In the genomic region with DNA sequence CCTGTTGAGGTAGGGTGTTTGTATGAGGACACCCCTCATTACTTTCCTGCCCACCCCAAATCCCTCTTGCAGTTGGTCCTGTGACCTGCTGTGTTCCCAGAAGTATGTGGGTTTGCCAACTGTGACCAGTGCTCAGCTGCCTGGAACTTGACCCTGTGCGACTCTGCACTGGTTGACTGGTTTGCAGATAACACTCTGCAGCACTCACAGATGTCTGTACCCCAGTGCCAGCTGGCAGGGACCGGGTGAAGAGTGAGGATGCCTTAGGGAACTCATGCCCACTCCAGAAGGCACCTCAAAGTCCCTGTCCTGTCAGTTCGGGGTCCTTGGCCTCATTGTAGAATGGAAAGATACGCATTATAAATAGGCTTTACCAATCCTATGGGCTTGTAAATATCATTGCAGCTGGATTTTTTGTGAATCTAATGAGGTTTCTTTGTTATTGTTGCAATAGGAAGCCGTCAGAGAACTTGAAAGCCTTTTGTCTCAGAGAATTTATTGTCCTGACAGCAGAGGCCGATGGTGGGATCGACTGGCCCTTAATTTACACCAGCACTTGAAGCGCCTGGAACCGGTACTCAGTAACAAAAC, we compare ENCODE assay signal across 9 cellular contexts. TPM values are rescaled to one million over a fixed set of nuclear protein-coding genes. Genes with fewer than 3 reads are reported as not detected.
DNase-seq lines count a peak whose midpoint lies in the region; ATAC-seq and TF ChIP-seq lines count a peak whose summit lies in the region.
"Had no signal": no experiment of that assay in that cellular context is flagged by ENCODE, and none has a peak within 500 bp of the region (broad histone marks: within the 10 kb centered on the region; RNA-seq: fewer than 3 reads in every experiment).

No MANE protein-coding gene starts in this region.

- CTCF ChIA-PET in WTC11 (lab: Charles Lee): interaction anchor here (1.4 to 2.5 kb wide), 4 partner anchors 18 to 275 kb away, joined by 3 to 17 read pairs (median 6); partner anchors contain the start of gene FAN1

- no peak overlapping the region for H4K8ac ChIP-seq in neuronal stem cell (ENCODE audit: low read depth, low read length)

- no peak overlapping the region for H3K14ac ChIP-seq in neuronal stem cell (ENCODE audit: low read length)

- peak overlapping the region; percentile 30 for H3K4ac ChIP-seq in neuronal stem cell (ENCODE audit: low read length)

- intact Hi-C loops in right cardiac atrium (cut with DNase I): no loop called here

- peak overlapping the region; percentile 28 for H3K4me2 ChIP-seq in neuronal stem cell (ENCODE audit: insufficient read depth, low read length, poor library complexity, severe bottlenecking)

- H2BK120ac ChIP-seq in neuronal stem cell (ENCODE audit: low read depth, low read length): peak overlapping the region; percentile 88

- H3K27me3 ChIP-seq in BE2C: no peaks in the 10 kb centered on the region
- H3K27me3 ChIP-seq in right cardiac atrium (ENCODE audit: control insufficient read depth, insufficient read depth): no peaks in the 10 kb centered on the region
- peaks cover 0 to under 1% (median 0%) of the 10 kb centered on the region in 3 experiments for H3K27me3 ChIP-seq in neuronal stem cell (ENCODE audit: control insufficient read depth in 3 of 3, insufficient read depth in 3 of 3, low read depth in 1 of 3, low read length in 3 of 3)

- no peak overlapping the region for H2AFZ ChIP-seq in neuronal stem cell (ENCODE audit: low read length)

- ATAC-seq in WTC11 (peak; percentile 51), right cardiac atrium (peak; percentile 87 to 93), GM19351 (IDR thresholded peaks at IDR 0.05; ENCODE audit: unreplicated experiment) (no peak)
- ATAC-seq: activated T-helper 17 cell treated with anti-CD3 and anti-CD28 coated beads, Interleukin-2, amount 50 U/mL, for 72 hours had no signal

- H3K4me3 ChIP-seq in BE2C (ENCODE audit: low read depth, low read length) (no peak overlapping the region), right cardiac atrium (ENCODE audit: low read length) (no peak overlapping the region), neuronal stem cell (ENCODE audit: low read length in 2 of 2) (no peak overlapping the region)

- peaks cover 6% of the 10 kb centered on the region; the same call in 1 of the 2 replicates for H3K4me1 ChIP-seq in BE2C
- peaks cover 5% of the 10 kb centered on the region for H3K4me1 ChIP-seq in right cardiac atrium (ENCODE audit: control insufficient read depth, insufficient read depth, low read length)
- peaks cover 11 to 13% of the 10 kb centered on the region in 2 donors for H3K4me1 ChIP-seq in neuronal stem cell (ENCODE audit: control insufficient read depth in 2 of 2, insufficient read depth in 1 of 2, low read depth in 1 of 2, low read length in 2 of 2)

- H3K27ac ChIP-seq in right cardiac atrium (ENCODE audit: low read length) (peak overlapping the region; percentile 59), neuronal stem cell (replicated peaks; ENCODE audit: low read length) (peak overlapping the region; percentile 94)

- 63% methylated on average over 9 of the region's 9 CpGs for WGBS in right cardiac atrium
- WGBS in neuronal stem cell (ENCODE audit: extremely low coverage in 2 of 2, insufficient read length in 2 of 2, insufficient replicate concordance in 1 of 2), 2 donors: no CpG with 5 or more reads among the region's 9 CpGs

- H3K36me3 ChIP-seq in BE2C (peaks cover 32% of the 10 kb centered on the region), neuronal stem cell (replicated peaks in 1 of 2; ENCODE audit: control insufficient read depth in 2 of 2, insufficient read depth in 2 of 2, low read length in 2 of 2) (peaks cover 28 to 96% of the 10 kb centered on the region in 2 donors)

- no peak overlapping the region for H4K91ac ChIP-seq in neuronal stem cell (ENCODE audit: low read depth, low read length, poor library complexity)

- DNase-seq in BE2C (peak; percentile 49), WTC11 (ENCODE audit: low spot score) (no peak), right cardiac atrium (peak; percentile 49 to 84 (median 81)), neuronal stem cell (ENCODE audit: low spot score) (no peak), EL (no peak), SKM-1 treated with dmso at 0.1 percent for 144 hours (lab: John Stamatoyannopoulos, UW; ENCODE audit: unreplicated experiment) (no peak)
- DNase-seq in stimulated activated CD4-positive, alpha-beta T cell treated with anti-CD3 and anti-CD28 coated beads, Interleukin-4, amount 100 ng/mL, for 1 hour: no peak

- H3K9ac ChIP-seq in neuronal stem cell (ENCODE audit: low read depth, low read length, poor library complexity): peak overlapping the region; percentile 66

- peaks cover 37% of the 10 kb centered on the region for H3K4me1 Mint-ChIP-seq in WTC11

- H3K27me3 Mint-ChIP-seq in WTC11 (ENCODE audit: low read depth): no peaks in the 10 kb centered on the region
- H3K27me3 Mint-ChIP-seq: activated T-helper 17 cell treated with anti-CD3 and anti-CD28 coated beads, Interleukin-2, amount 50 U/mL, for 72 hours had no signal

- H3K4me3 Mint-ChIP-seq in WTC11: peak overlapping the region; percentile 44
- H3K4me3 Mint-ChIP-seq: activated T-helper 17 cell treated with anti-CD3 and anti-CD28 coated beads, Interleukin-2, amount 50 U/mL, for 72 hours had no signal

- POLR2A ChIA-PET in WTC11 (lab: Charles Lee): interaction anchor here (0.9 kb wide), 1 partner anchor 180 kb away, joined by 3 read pairs; the partner anchor contains the start of gene TRPM1

- no peaks in the 10 kb centered on the region for H3K9me3 ChIP-seq in BE2C
- no peaks in the 10 kb centered on the region for H3K9me3 ChIP-seq in right cardiac atrium (ENCODE audit: control insufficient read depth, low read length)
- no peaks in the 10 kb centered on the region for H3K9me3 ChIP-seq in neuronal stem cell (replicated peaks in 1 of 2; ENCODE audit: control insufficient read depth in 2 of 2, insufficient read depth in 1 of 2, low read depth in 1 of 2, low read length in 2 of 2)

- H2BK5ac ChIP-seq in neuronal stem cell (ENCODE audit: low read length): no peak overlapping the region

- no peak overlapping the region for H3K23ac ChIP-seq in neuronal stem cell (ENCODE audit: low read depth, low read length, poor library complexity)

- H3K27ac Mint-ChIP-seq in WTC11: peak overlapping the region; percentile 97
- H3K27ac Mint-ChIP-seq: activated T-helper 17 cell treated with anti-CD3 and anti-CD28 coated beads, Interleukin-2, amount 50 U/mL, for 72 hours had no signal

- no peaks in the 10 kb centered on the region for H3K9me3 Mint-ChIP-seq in WTC11
- H3K9me3 Mint-ChIP-seq: activated T-helper 17 cell treated with anti-CD3 and anti-CD28 coated beads, Interleukin-2, amount 50 U/mL, for 72 hours had no signal

- TF ChIP-seq CTCF in BE2C (IDR thresholded peaks at IDR 0.05; ENCODE audit: low read depth, low read length) (no peak), WTC11 (IDR thresholded peaks at IDR 0.05) (no peak)

- no peak overlapping the region for H2BK15ac ChIP-seq in neuronal stem cell (ENCODE audit: low read length)

- no peak overlapping the region for H2BK12ac ChIP-seq in neuronal stem cell (ENCODE audit: low read length)

- H3K36me3 Mint-ChIP-seq in WTC11: peaks cover 62% of the 10 kb centered on the region

- H2AK5ac ChIP-seq in neuronal stem cell (ENCODE audit: low read depth, low read length): no peak overlapping the region

- H3K79me1 ChIP-seq in neuronal stem cell (ENCODE audit: low read depth, low read length): peaks cover 3% of the 10 kb centered on the region

- peak overlapping the region; percentile 85 for H3K18ac ChIP-seq in neuronal stem cell (ENCODE audit: low read length)

TF ChIP-seq in WTC11, 78 proteins besides CTCF, POLR2A, EP300 and RAD21 (continues in another document):
- TF ChIP-seq MXD4 (CRISPR knock-in tag; IDR thresholded peaks at IDR 0.05; ENCODE audit: borderline replicate concordance): no peak
- no peak for TF ChIP-seq ATF1 (CRISPR knock-in tag; IDR thresholded peaks at IDR 0.05)
- no peak for TF ChIP-seq SMAD4 (CRISPR knock-in tag; IDR thresholded peaks at IDR 0.05)
- no peak for TF ChIP-seq ZNF263 (CRISPR knock-in tag; IDR thresholded peaks at IDR 0.05; ENCODE audit: low read depth)
- no peak for TF ChIP-seq CREB1 (CRISPR knock-in tag; IDR thresholded peaks at IDR 0.05)
- no peak for TF ChIP-seq FOXP1 (CRISPR knock-in tag; IDR thresholded peaks at IDR 0.05; ENCODE audit: borderline replicate concordance)
- TF ChIP-seq, protein P1, sequence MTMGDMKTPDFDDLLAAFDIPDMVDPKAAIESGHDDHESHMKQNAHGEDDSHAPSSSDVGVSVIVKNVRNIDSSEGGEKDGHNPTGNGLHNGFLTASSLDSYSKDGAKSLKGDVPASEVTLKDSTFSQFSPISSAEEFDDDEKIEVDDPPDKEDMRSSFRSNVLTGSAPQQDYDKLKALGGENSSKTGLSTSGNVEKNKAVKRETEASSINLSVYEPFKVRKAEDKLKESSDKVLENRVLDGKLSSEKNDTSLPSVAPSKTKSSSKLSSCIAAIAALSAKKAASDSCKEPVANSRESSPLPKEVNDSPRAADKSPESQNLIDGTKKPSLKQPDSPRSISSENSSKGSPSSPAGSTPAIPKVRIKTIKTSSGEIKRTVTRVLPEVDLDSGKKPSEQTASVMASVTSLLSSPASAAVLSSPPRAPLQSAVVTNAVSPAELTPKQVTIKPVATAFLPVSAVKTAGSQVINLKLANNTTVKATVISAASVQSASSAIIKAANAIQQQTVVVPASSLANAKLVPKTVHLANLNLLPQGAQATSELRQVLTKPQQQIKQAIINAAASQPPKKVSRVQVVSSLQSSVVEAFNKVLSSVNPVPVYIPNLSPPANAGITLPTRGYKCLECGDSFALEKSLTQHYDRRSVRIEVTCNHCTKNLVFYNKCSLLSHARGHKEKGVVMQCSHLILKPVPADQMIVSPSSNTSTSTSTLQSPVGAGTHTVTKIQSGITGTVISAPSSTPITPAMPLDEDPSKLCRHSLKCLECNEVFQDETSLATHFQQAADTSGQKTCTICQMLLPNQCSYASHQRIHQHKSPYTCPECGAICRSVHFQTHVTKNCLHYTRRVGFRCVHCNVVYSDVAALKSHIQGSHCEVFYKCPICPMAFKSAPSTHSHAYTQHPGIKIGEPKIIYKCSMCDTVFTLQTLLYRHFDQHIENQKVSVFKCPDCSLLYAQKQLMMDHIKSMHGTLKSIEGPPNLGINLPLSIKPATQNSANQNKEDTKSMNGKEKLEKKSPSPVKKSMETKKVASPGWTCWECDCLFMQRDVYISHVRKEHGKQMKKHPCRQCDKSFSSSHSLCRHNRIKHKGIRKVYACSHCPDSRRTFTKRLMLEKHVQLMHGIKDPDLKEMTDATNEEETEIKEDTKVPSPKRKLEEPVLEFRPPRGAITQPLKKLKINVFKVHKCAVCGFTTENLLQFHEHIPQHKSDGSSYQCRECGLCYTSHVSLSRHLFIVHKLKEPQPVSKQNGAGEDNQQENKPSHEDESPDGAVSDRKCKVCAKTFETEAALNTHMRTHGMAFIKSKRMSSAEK (CRISPR knock-in tag; IDR thresholded peaks at IDR 0.05; ENCODE audit: borderline replicate concordance): no peak

RNA-seq across cellular contexts. Expression of gene FAN1, which starts 18.2 kb away (rescaled TPM):
- 42.9 TPM for polyA plus RNA-seq in BE2C (2012; ENCODE audit: insufficient read depth, insufficient read length, low read depth)
- total RNA-seq in WTC11 (2021) (22.8 to 31.5 TPM (median 30.3 TPM) in 3 replicates), right cardiac atrium (10 to 100 TPM in 3 of 4 donors, 1 to 10 TPM in 1; 9.2 to 24.4 (median 22.9) TPM)
- polyA plus RNA-seq in right cardiac atrium: 13.0 TPM
- 13.8 TPM for polyA plus RNA-seq in neuronal stem cell (2013, experiment 1 of 2)
- 13.3 TPM for polyA plus RNA-seq in neuronal stem cell (2013, experiment 2 of 2)

Comparison
In these comparisons a context has a peak if more than half of its experiments do, and no peak if none do; other contexts are left out.
1. DNase-seq: peak in BE2C (single experiment) and right cardiac atrium (3 of 3); none in WTC11 (single experiment), neuronal stem cell (single experiment), stimulated activated CD4-positive, alpha-beta T cell treated with anti-CD3 and anti-CD28 coated beads, Interleukin-4, amount 100 ng/mL, for 1 hour (single experiment), EL (single experiment) and SKM-1 treated with dmso at 0.1 percent for 144 hours (single experiment).